ENCODE assay signal across 17 cellular contexts in genomic region chr2:203360833-203361430, GRCh38. TPM values are rescaled to one million over a fixed set of nuclear protein-coding genes. Genes with fewer than 3 reads are reported as not detected.
DNase-seq lines count a peak whose midpoint lies in the region; ATAC-seq, FAIRE-seq and TF ChIP-seq lines count a peak whose summit lies in the region.
"Had no signal": no experiment of that assay in that cellular context is flagged by ENCODE, and none has a peak within 500 bp of the region (broad histone marks: within the 10 kb centered on the region; RNA-seq: fewer than 3 reads in every experiment).

No MANE protein-coding gene starts in this region.

- H3K9ac ChIP-seq in GM12878 (ENCODE audit: control insufficient read depth, insufficient read depth, low read length): no peak overlapping the region
- H3K9ac ChIP-seq: GM23248 had no signal

- ATAC-seq in GM18868 (IDR thresholded peaks at IDR 0.05; ENCODE audit: unreplicated experiment) (peak; percentile 52), HG03196 (IDR thresholded peaks at IDR 0.05; ENCODE audit: unreplicated experiment) (peak; percentile 67), GM12878 (peak; percentile 69), GM18498 (IDR thresholded peaks at IDR 0.05; ENCODE audit: unreplicated experiment) (no peak)
- no peak for ATAC-seq in activated CD8-positive, alpha-beta memory T cell treated with anti-CD3 and anti-CD28 coated beads, Interleukin-2, amount 10 ng/mL, durations not matched to agents 7 days and 5 days

- FAIRE-seq in GM12878 (lab: Jason Lieb, UNC): no peak

- in situ Hi-C loops in GM12878 (cut with MboI): no loop called here

- TF ChIP-seq CTCF in GM12878 (IDR thresholded peaks at IDR 0.05 in 2 of 3, conservative IDR thresholded peaks at IDR 0.05 in 1 of 3; ENCODE audit: control insufficient read depth in 2 of 3, extremely low read depth in 1 of 3, insufficient read depth in 1 of 3, low read depth in 3 of 3, low read length in 3 of 3): no peak
- no peak for TF ChIP-seq CTCF in mesothelial cell of epicardium (IDR thresholded peaks at IDR 0.05; ENCODE audit: unreplicated experiment)
- TF ChIP-seq CTCF in suprapubic skin (IDR thresholded peaks at IDR 0.05): no peak

- peaks cover 16% of the 10 kb centered on the region for H3K36me3 Mint-ChIP-seq in mesothelial cell of epicardium
- H3K36me3 Mint-ChIP-seq in activated CD8-positive, alpha-beta memory T cell treated with anti-CD3 and anti-CD28 coated beads, Interleukin-2, amount 10 ng/mL, durations not matched to agents 7 days and 5 days: peaks cover 8% of the 10 kb centered on the region

- no peak overlapping the region for H3K4me3 ChIP-seq in GM12878
- no peak overlapping the region for H3K4me3 ChIP-seq in suprapubic skin
- H3K4me3 ChIP-seq: GM23248 had no signal

- H2AFZ ChIP-seq in GM12878 (ENCODE audit: control insufficient read depth, low read depth, low read length): no peak overlapping the region
- H2AFZ ChIP-seq: GM23248 had no signal

- SMC1A ChIA-PET in GM12878 (lab: Charles Lee; ENCODE audit: uncharacterized antibody, unreplicated experiment): no interaction called here

- H3K27me3 Mint-ChIP-seq in mesothelial cell of epicardium (ENCODE audit: low read depth): no peaks in the 10 kb centered on the region
- no peaks in the 10 kb centered on the region for H3K27me3 Mint-ChIP-seq in activated CD8-positive, alpha-beta memory T cell treated with anti-CD3 and anti-CD28 coated beads, Interleukin-2, amount 10 ng/mL, durations not matched to agents 7 days and 5 days
- H3K27me3 Mint-ChIP-seq: activated naive CD8-positive, alpha-beta T cell treated with anti-CD3 and anti-CD28 coated beads, Interleukin-2, amount 10 ng/mL, durations not matched to agents 7 days and 5 days had no signal

- no peak for TF ChIP-seq RAD21 in GM12878 (IDR thresholded peaks at IDR 0.05; ENCODE audit: insufficient read depth, low read depth, low read length)

- H3K27ac Mint-ChIP-seq in mesothelial cell of epicardium: peak overlapping the region; percentile 62
- H3K27ac Mint-ChIP-seq in activated CD8-positive, alpha-beta memory T cell treated with anti-CD3 and anti-CD28 coated beads, Interleukin-2, amount 10 ng/mL, durations not matched to agents 7 days and 5 days: no peak overlapping the region
- H3K27ac Mint-ChIP-seq: activated naive CD8-positive, alpha-beta T cell treated with anti-CD3 and anti-CD28 coated beads, Interleukin-2, amount 10 ng/mL, durations not matched to agents 7 days and 5 days; T-helper 1 cell treated with Interleukin-12 subunit alpha and Interleukin-12 subunit beta and Interleukin-4 antibody, amounts not matched to agents 30 μg/mL and 1 μg/mL, for 36 hours had no signal

- no peaks in the 10 kb centered on the region for H4K20me1 ChIP-seq in GM12878 (ENCODE audit: control insufficient read depth, insufficient read depth)

- H3K79me2 ChIP-seq in GM12878 (ENCODE audit: control insufficient read depth, insufficient read depth, low read length): peaks cover 2% of the 10 kb centered on the region

- intact Hi-C loops in GM12878 (cut with micrococcal nuclease; ENCODE audit: unreplicated experiment): no loop called here

- POLR2A ChIA-PET in GM12878 (lab: Charles Lee): no interaction called here

- no peaks in the 10 kb centered on the region for H3K4me1 ChIP-seq in GM12878 (ENCODE audit: control insufficient read depth, insufficient read depth, low read length)
- H3K4me1 ChIP-seq in suprapubic skin: no peaks in the 10 kb centered on the region

- BruUV-seq in GM12878 (replicated peaks; lab: Mats Ljungman, UMichigan): no TSS peak

- CTCF ChIA-PET in GM12878 (lab: Yijun Ruan, JAX): no interaction called here
- CTCF ChIA-PET in activated CD8-positive, alpha-beta memory T cell treated with anti-CD3 and anti-CD28 coated beads, Interleukin-2, amount 10 ng/mL, durations not matched to agents 7 days and 5 days (lab: Charles Lee): no interaction called here

- 80% methylated on average over 3 of the region's 3 CpGs for WGBS in GM12878 (ENCODE audit: insufficient coverage, insufficient replicate concordance, low lambda C conversion rate, missing lambda C conversion rate)
- 94% methylated on average over 3 of the region's 3 CpGs for WGBS in suprapubic skin

- no peaks in the 10 kb centered on the region for H3K27me3 ChIP-seq in GM12878 (replicated peaks in 1 of 2; ENCODE audit: control insufficient read depth in 2 of 2, insufficient read depth in 2 of 2, low read length in 1 of 2)
- no peaks in the 10 kb centered on the region for H3K27me3 ChIP-seq in suprapubic skin

- H3K36me3 ChIP-seq in GM12878 (ENCODE audit: control insufficient read depth in 2 of 2, insufficient read depth in 2 of 2, low read length in 1 of 2) (no peaks in the 10 kb centered on the region; a peak in 1 of 4 replicates), suprapubic skin (no peaks in the 10 kb centered on the region)

- RAD21 ChIA-PET in GM12878 (lab: Charles Lee; ENCODE audit: unreplicated experiment): no interaction called here

- H3K4me3 Mint-ChIP-seq in mesothelial cell of epicardium: no peak overlapping the region
- H3K4me3 Mint-ChIP-seq in activated CD8-positive, alpha-beta memory T cell treated with anti-CD3 and anti-CD28 coated beads, Interleukin-2, amount 10 ng/mL, durations not matched to agents 7 days and 5 days: no peak overlapping the region
- H3K4me3 Mint-ChIP-seq: activated naive CD8-positive, alpha-beta T cell treated with anti-CD3 and anti-CD28 coated beads, Interleukin-2, amount 10 ng/mL, durations not matched to agents 7 days and 5 days; T-helper 1 cell treated with Interleukin-12 subunit alpha and Interleukin-12 subunit beta and Interleukin-4 antibody, amounts not matched to agents 30 μg/mL and 1 μg/mL, for 36 hours had no signal

- H3K4me2 ChIP-seq in GM12878 (ENCODE audit: control insufficient read depth, insufficient read depth): no peak overlapping the region

- H3K27ac ChIP-seq in GM12878 (ENCODE audit: control insufficient read depth, insufficient read depth) (no peak overlapping the region), suprapubic skin (no peak overlapping the region)
- H3K27ac ChIP-seq: C4-2B, GM23248 had no signal

- TF ChIP-seq POLR2A in GM12878 (IDR thresholded peaks at IDR 0.05; ENCODE audit: low read depth, low read length) (no peak), suprapubic skin (IDR thresholded peaks at IDR 0.05) (no peak)

- H3K9me3 ChIP-seq in GM12878 (replicated peaks; ENCODE audit: control insufficient read depth, insufficient read depth, low read length): no peaks in the 10 kb centered on the region
- H3K9me3 ChIP-seq in suprapubic skin: no peaks in the 10 kb centered on the region

- DNase-seq in GM12878 (ENCODE audit: low read depth, low spot score) (no peak), mesothelial cell of epicardium (ENCODE audit: low spot score in 2 of 2, unreplicated experiment in 2 of 2) (no peak), suprapubic skin (ENCODE audit: low spot score in 2 of 2) (no peak)
- DNase-seq in activated CD8-positive, alpha-beta memory T cell treated with anti-CD3 and anti-CD28 coated beads, Interleukin-2, amount 10 ng/mL, durations not matched to agents 7 days and 5 days: no peak
- DNase-seq: activated naive CD8-positive, alpha-beta T cell treated with anti-CD3 and anti-CD28 coated beads, Interleukin-2, amount 10 ng/mL, durations not matched to agents 7 days and 5 days; cerebellar nuclear complex; EL; GM23248; NCI-H1436; NCI-H524 treated with DMSO at 0.1 percent for 48 hours; posterior cingulate gyrus; stimulated activated CD4-positive, alpha-beta T cell treated with anti-CD3 and anti-CD28 coated beads, Interleukin-12 subunit alpha, Interleukin-12 subunit beta, amount 100 ng/mL, for 4 hours had no signal

- peaks cover 16% of the 10 kb centered on the region for H3K9me3 Mint-ChIP-seq in mesothelial cell of epicardium
- H3K9me3 Mint-ChIP-seq in activated CD8-positive, alpha-beta memory T cell treated with anti-CD3 and anti-CD28 coated beads, Interleukin-2, amount 10 ng/mL, durations not matched to agents 7 days and 5 days (ENCODE audit: low read depth): no peaks in the 10 kb centered on the region
- H3K9me3 Mint-ChIP-seq: activated naive CD8-positive, alpha-beta T cell treated with anti-CD3 and anti-CD28 coated beads, Interleukin-2, amount 10 ng/mL, durations not matched to agents 7 days and 5 days; T-helper 1 cell treated with Interleukin-12 subunit alpha and Interleukin-12 subunit beta and Interleukin-4 antibody, amounts not matched to agents 30 μg/mL and 1 μg/mL, for 36 hours had no signal

- peaks cover 14% of the 10 kb centered on the region for H3K4me1 Mint-ChIP-seq in mesothelial cell of epicardium
- H3K4me1 Mint-ChIP-seq in activated CD8-positive, alpha-beta memory T cell treated with anti-CD3 and anti-CD28 coated beads, Interleukin-2, amount 10 ng/mL, durations not matched to agents 7 days and 5 days: no peaks in the 10 kb centered on the region

- TF ChIP-seq EP300 in GM12878 (IDR thresholded peaks at IDR 0.05; ENCODE audit: borderline replicate concordance in 1 of 2, control insufficient read depth in 1 of 2, low read depth in 2 of 2, low read length in 2 of 2): no peak
- no peak for TF ChIP-seq EP300 in suprapubic skin (IDR thresholded peaks at IDR 0.05)

RNA-seq across cellular contexts. Expression of gene ABI2, which starts 32.7 kb away (rescaled TPM):
- total RNA-seq in GM12878 (2013; cell fraction: nucleolus; rRNA removed): 67.2 and 77.6 TPM in 2 replicates
- total RNA-seq in GM12878 (2014; rRNA removed) (15.2 and 21.1 TPM in 2 replicates), GM12878 (2014; rRNA removed; fragmentation: Illumina TruSeq; extraction: Trizol) (27.5 and 28.3 TPM in 2 replicates), GM12878 (2021) (43.3 and 44.8 TPM in 2 replicates), mesothelial cell of epicardium (118 to 131 TPM (median 121 TPM) in 3 replicates), suprapubic skin (10 to 100 TPM; 10.1 to 28.4 (median 22.0) TPM)
- 18.7 TPM for polyA plus RNA-seq in GM12878 (2011; ENCODE audit: low read depth)
- polyA plus RNA-seq in GM12878 (2011; rRNA removed) (29.4 and 38.3 TPM in 2 replicates), GM12878 (2014; fragmentation: Illumina TruSeq; extraction: Trizol) (44.5 and 48.8 TPM in 2 replicates), GM12878 (2014; fragmentation: Nextera tagmentation; extraction: Ambion mirVana) (10 to 100 TPM in 1 of 2 experiments, 1 to 10 TPM in 1; 8.9 to 14.2 TPM), GM12878 (2014; rRNA removed) (28.2 and 31.2 TPM in 2 replicates), GM12878 (2016; fragmentation: Nextera tagmentation; extraction: Ambion mirVana) (10 to 100 TPM; 42.3 TPM)
- 42.0 and 48.6 TPM in 2 replicates for polyA plus RNA-seq in GM12878 (2011; cell fraction: cytosol; rRNA removed)
- 59.4 and 64.5 TPM in 2 replicates for polyA plus RNA-seq in GM12878 (2011; cell fraction: nucleus; rRNA removed)
- polyA plus RNA-seq in GM12878 (2012): 37.7 and 39.8 TPM in 2 replicates
- polyA minus RNA-seq in GM12878 (2011; rRNA and poly(A)+ RNA removed): 21.2 and 33.4 TPM in 2 replicates
- polyA minus RNA-seq in GM12878 (2011; cell fraction: cytosol; rRNA and poly(A)+ RNA removed): 11.0 and 18.4 TPM in 2 replicates
- polyA minus RNA-seq in GM12878 (2011; cell fraction: nucleus; rRNA and poly(A)+ RNA removed): 19.3 and 28.7 TPM in 2 replicates
- 10 to 100 TPM; 39.4 to 43.9 TPM for total RNA-seq in activated CD8-positive, alpha-beta memory T cell treated with anti-CD3 and anti-CD28 coated beads, Interleukin-2, amount 10 ng/mL, durations not matched to agents 7 days and 5 days

Comparison
In these comparisons a context has a peak if more than half of its experiments do, and no peak if none do; other contexts are left out.
1. ATAC-seq: peak in GM18868 (single experiment), HG03196 (single experiment) and GM12878 (single experiment); none in activated CD8-positive, alpha-beta memory T cell treated with anti-CD3 and anti-CD28 coated beads, Interleukin-2, amount 10 ng/mL, durations not matched to agents 7 days and 5 days (single experiment) and GM18498 (single experiment).